2 cellular contexts compared by ENCODE assay signal in the genomic region with DNA sequence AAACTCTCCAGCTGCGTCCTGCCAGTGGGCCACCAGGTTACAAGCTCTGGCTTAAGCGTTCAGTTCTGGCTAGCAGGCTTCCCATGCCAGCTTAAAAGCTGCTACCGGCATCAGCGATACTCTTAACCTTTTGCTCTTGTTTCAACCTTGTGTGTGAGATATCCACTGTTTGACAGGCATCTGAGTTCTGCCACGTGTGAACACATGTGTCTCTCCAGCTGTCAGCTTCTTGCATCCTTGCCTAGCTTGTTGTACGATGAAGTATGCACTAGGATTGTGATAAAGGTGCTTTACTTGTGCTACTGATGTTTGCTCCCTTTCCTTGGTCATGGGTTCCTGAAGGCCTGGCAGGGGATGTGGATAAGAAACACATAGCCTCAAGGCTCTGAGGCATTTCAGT.
TF ChIP-seq lines count a peak whose summit lies in the region.

No MANE protein-coding gene starts in this region.

TF ChIP-seq in HepG2, 621 proteins besides CTCF, POLR2A, EP300 and RAD21 (continued from another document):
- TF ChIP-seq, protein P1, sequence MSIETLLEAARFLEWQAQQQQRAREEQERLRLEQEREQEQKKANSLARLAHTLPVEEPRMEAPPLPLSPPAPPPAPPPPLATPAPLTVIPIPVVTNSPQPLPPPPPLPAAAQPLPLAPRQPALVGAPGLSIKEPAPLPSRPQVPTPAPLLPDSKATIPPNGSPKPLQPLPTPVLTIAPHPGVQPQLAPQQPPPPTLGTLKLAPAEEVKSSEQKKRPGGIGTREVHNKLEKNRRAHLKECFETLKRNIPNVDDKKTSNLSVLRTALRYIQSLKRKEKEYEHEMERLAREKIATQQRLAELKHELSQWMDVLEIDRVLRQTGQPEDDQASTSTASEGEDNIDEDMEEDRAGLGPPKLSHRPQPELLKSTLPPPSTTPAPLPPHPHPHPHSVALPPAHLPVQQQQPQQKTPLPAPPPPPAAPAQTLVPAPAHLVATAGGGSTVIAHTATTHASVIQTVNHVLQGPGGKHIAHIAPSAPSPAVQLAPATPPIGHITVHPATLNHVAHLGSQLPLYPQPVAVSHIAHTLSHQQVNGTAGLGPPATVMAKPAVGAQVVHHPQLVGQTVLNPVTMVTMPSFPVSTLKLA (IDR thresholded peaks at IDR 0.05) = peak; percentile 63
- no peak for TF ChIP-seq ZNF7 (CRISPR knock-in tag; IDR thresholded peaks at IDR 0.05)
- no peak for TF ChIP-seq SMC3 (IDR thresholded peaks at IDR 0.05; ENCODE audit: low read length)
- TF ChIP-seq, protein P2, sequence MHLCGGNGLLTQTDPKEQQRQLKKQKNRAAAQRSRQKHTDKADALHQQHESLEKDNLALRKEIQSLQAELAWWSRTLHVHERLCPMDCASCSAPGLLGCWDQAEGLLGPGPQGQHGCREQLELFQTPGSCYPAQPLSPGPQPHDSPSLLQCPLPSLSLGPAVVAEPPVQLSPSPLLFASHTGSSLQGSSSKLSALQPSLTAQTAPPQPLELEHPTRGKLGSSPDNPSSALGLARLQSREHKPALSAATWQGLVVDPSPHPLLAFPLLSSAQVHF (CRISPR knock-in tag; IDR thresholded peaks at IDR 0.05) = no peak
- no peak for TF ChIP-seq HDAC1 (CRISPR knock-in tag; IDR thresholded peaks at IDR 0.05)
- TF ChIP-seq SMAD1 (CRISPR knock-in tag; IDR thresholded peaks at IDR 0.05; ENCODE audit: borderline replicate concordance, low read depth) = no peak
- no peak for TF ChIP-seq NFYC (CRISPR knock-in tag; IDR thresholded peaks at IDR 0.05)
- no peak for TF ChIP-seq ZNF441 (CRISPR knock-in tag; IDR thresholded peaks at IDR 0.05; ENCODE audit: borderline replicate concordance)

TF ChIP-seq in neural cell, 6 proteins besides CTCF, POLR2A, EP300 and RAD21 (continued from another document):
- TF ChIP-seq, protein P3, sequence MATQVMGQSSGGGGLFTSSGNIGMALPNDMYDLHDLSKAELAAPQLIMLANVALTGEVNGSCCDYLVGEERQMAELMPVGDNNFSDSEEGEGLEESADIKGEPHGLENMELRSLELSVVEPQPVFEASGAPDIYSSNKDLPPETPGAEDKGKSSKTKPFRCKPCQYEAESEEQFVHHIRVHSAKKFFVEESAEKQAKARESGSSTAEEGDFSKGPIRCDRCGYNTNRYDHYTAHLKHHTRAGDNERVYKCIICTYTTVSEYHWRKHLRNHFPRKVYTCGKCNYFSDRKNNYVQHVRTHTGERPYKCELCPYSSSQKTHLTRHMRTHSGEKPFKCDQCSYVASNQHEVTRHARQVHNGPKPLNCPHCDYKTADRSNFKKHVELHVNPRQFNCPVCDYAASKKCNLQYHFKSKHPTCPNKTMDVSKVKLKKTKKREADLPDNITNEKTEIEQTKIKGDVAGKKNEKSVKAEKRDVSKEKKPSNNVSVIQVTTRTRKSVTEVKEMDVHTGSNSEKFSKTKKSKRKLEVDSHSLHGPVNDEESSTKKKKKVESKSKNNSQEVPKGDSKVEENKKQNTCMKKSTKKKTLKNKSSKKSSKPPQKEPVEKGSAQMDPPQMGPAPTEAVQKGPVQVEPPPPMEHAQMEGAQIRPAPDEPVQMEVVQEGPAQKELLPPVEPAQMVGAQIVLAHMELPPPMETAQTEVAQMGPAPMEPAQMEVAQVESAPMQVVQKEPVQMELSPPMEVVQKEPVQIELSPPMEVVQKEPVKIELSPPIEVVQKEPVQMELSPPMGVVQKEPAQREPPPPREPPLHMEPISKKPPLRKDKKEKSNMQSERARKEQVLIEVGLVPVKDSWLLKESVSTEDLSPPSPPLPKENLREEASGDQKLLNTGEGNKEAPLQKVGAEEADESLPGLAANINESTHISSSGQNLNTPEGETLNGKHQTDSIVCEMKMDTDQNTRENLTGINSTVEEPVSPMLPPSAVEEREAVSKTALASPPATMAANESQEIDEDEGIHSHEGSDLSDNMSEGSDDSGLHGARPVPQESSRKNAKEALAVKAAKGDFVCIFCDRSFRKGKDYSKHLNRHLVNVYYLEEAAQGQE (IDR thresholded peaks at IDR 0.05; ENCODE audit: borderline replicate concordance) = no peak
- TF ChIP-seq TAF1 (IDR thresholded peaks at IDR 0.05; ENCODE audit: low read depth) (no peak), SMC3 (conservative IDR thresholded peaks at IDR 0.05; ENCODE audit: poor library complexity) (no peak)
